24 cellular contexts compared by ENCODE assay signal in the genomic region with DNA sequence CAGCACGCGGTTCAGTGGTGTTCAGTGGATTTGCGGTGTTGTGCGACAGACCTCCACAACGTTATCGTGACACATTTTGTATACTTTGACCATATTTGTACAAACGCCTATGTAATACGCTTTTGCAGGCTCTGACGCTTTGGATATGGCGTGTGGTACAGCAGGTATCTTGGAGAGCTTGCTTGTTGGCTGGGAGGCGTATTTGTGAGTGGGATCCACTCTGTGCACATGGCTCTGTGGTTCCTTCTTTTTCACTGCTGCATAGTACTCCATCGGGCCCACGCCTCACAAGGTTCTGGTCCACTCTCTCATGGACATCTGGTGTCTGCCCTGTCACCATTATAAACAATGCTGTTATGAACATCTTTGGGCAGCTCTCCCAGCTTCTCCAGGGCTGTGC. TPM values are rescaled to one million over a fixed set of nuclear protein-coding genes. Genes with fewer than 3 reads are reported as not detected.
A peak's percentile ranks its signal among the peaks of the same experiment; 100 is the strongest.
DNase-seq lines count a peak whose midpoint lies in the region; ATAC-seq, FAIRE-seq and TF ChIP-seq lines count a peak whose summit lies in the region.
"Had no signal": no experiment of that assay in that cellular context is flagged by ENCODE, and none has a peak within 500 bp of the region (broad histone marks: within the 10 kb centered on the region; RNA-seq: fewer than 3 reads in every experiment).

No MANE protein-coding gene starts in this region.

- H3K27me3 ChIP-seq in K562 (ENCODE audit: control insufficient read depth in 2 of 2, insufficient read depth in 2 of 2, low read length in 2 of 2): peaks cover 22 to 46% of the 10 kb centered on the region in 2 experiments
- H3K27me3 ChIP-seq: BE2C, BLaER1 had no signal

- H2AFZ ChIP-seq in K562 (ENCODE audit: low read depth, low read length): no peak overlapping the region

- ATAC-seq in K562 (no peak), HG02642 (IDR thresholded peaks at IDR 0.05; ENCODE audit: poor library complexity, unreplicated experiment) (no peak), GM18907 (IDR thresholded peaks at IDR 0.05; ENCODE audit: unreplicated experiment) (no peak)

- TF ChIP-seq RAD21 in K562 (CRISPR knock-in tag; conservative IDR thresholded peaks at IDR 0.05 in 1 of 2, IDR thresholded peaks at IDR 0.05 in 1 of 2): no peak

- BruUV-seq in K562 (replicated peaks; lab: Mats Ljungman, UMichigan): no TSS peak

- in situ Hi-C loops in K562 (cut with MboI): no loop called here

- intact Hi-C loops in K562 (cut with micrococcal nuclease) (no loop called here), kidney (cut with DNase I) (no loop called here)

- 39% methylated on average over 13 of the region's 13 CpGs for WGBS in K562 (ENCODE audit: insufficient coverage, low coverage, missing lambda C conversion rate)

- H3K4me2 ChIP-seq in K562 (ENCODE audit: insufficient read depth, low read length): no peak overlapping the region
- H3K4me2 ChIP-seq: BLaER1 had no signal

- no peaks in the 10 kb centered on the region for H3K4me1 ChIP-seq in HEK293 (ENCODE audit: control insufficient read depth, insufficient read depth, low read length)
- peaks cover 0 to 22% of the 10 kb centered on the region in 2 experiments; a peak in 1 of 5 replicates for H3K4me1 ChIP-seq in K562 (replicated peaks in 1 of 2; ENCODE audit: control insufficient read depth in 2 of 2, insufficient read depth in 2 of 2, low read length in 2 of 2)
- H3K4me1 ChIP-seq in kidney (ENCODE audit: control insufficient read depth in 1 of 2, insufficient read depth in 1 of 2, low read depth in 1 of 2, low read length in 2 of 2): no peaks in the 10 kb centered on the region
- H3K4me1 ChIP-seq: BE2C had no signal

- no peaks in the 10 kb centered on the region for H3K9me1 ChIP-seq in K562 (ENCODE audit: control insufficient read depth, insufficient read depth, low read length)

- 0 out of 2 replicates have a peak, but pooled peaks cover 3% of the 10 kb centered on the region for H4K20me1 ChIP-seq in K562 (replicated peaks; ENCODE audit: control insufficient read depth, insufficient read depth, low read length)

- POLR2A ChIA-PET in HEK293 (lab: Yijun Ruan, JAX): no interaction called here
- POLR2A ChIA-PET in K562 (lab: Yijun Ruan, JAX): interaction anchor here (0.6 kb wide), 1 partner anchor 8 kb away, joined by 3 read pairs; no protein-coding TSS in a partner anchor

- no peak for FAIRE-seq in K562 (lab: Jason Lieb, UNC)
- FAIRE-seq in kidney (lab: Jason Lieb, UNC): no peak
- FAIRE-seq: A204.1, D721Med, G401.6, GM12891 had no signal

- no peak for TF ChIP-seq EP300 in K562 (IDR thresholded peaks at IDR 0.05; ENCODE audit: low read length)

- H3K36me3 ChIP-seq in HEK293 (ENCODE audit: control insufficient read depth in 2 of 2, insufficient read depth in 1 of 2, low read length in 2 of 2): no peaks in the 10 kb centered on the region
- H3K36me3 ChIP-seq in K562 (ENCODE audit: control insufficient read depth, insufficient read depth, low read length): no peaks in the 10 kb centered on the region
- no peaks in the 10 kb centered on the region for H3K36me3 ChIP-seq in kidney (ENCODE audit: control insufficient read depth in 1 of 2, insufficient read depth in 2 of 2, low read length in 2 of 2)
- H3K36me3 ChIP-seq: BE2C had no signal

- H3K4me3 ChIP-seq in HEK293 (ENCODE audit: low read depth, low read length): no peak overlapping the region
- H3K4me3 ChIP-seq in K562: no peak overlapping the region
- H3K4me3 ChIP-seq in kidney (ENCODE audit: low read length in 2 of 2): no peak overlapping the region
- H3K4me3 ChIP-seq: BLaER1 had no signal

- no peaks in the 10 kb centered on the region for H3K79me2 ChIP-seq in K562 (ENCODE audit: control insufficient read depth, insufficient read depth, low read length)

- H3K9ac ChIP-seq in K562 (ENCODE audit: insufficient read depth in 1 of 2, low read depth in 2 of 2, low read length in 2 of 2) (no peak overlapping the region), kidney (ENCODE audit: low read length in 2 of 2) (no peak overlapping the region)
- H3K9ac ChIP-seq: BLaER1 had no signal

- H3K27ac ChIP-seq in HEK293 (ENCODE audit: extremely low read depth, low read depth, low read length): no peak overlapping the region
- no peak overlapping the region for H3K27ac ChIP-seq in K562 (ENCODE audit: extremely low read depth, low read depth, low read length)
- no peak overlapping the region for H3K27ac ChIP-seq in kidney (ENCODE audit: low read depth in 2 of 2, low read length in 2 of 2)
- H3K27ac ChIP-seq: BLaER1 had no signal

- TF ChIP-seq CTCF in HEK293 (tag by site-specific recombination; IDR thresholded peaks at IDR 0.05): no peak
- TF ChIP-seq CTCF in K562 (IDR thresholded peaks at IDR 0.05 in 2 of 3, conservative IDR thresholded peaks at IDR 0.05 in 1 of 3; ENCODE audit: insufficient read depth in 2 of 3, low read depth in 1 of 3, low read length in 3 of 3): no peak
- TF ChIP-seq CTCF in kidney (IDR thresholded peaks at IDR 0.05; ENCODE audit: borderline replicate concordance, extremely low read depth, insufficient read depth): no peak

- CTCF ChIA-PET in HEK293 (lab: Yijun Ruan, JAX): interaction anchor here (0.7 kb wide), 1 partner anchor 196 kb away, joined by 4 read pairs; no protein-coding TSS in a partner anchor
- CTCF ChIA-PET in K562 (lab: Yijun Ruan, JAX; ENCODE audit: low intra/inter-chr PET ratio): no interaction called here

- no peak for DNase-seq in K562 (ENCODE audit: extremely low read depth in 1 of 4, low spot score in 3 of 4)
- DNase-seq in kidney: peak; percentile 38
- DNase-seq in germinal center (ENCODE audit: low spot score): no peak
- DNase-seq: 8988T; ACHN; BE2C; C1 segment of cervical spinal cord; Calu3; CD4-positive, alpha-beta memory T cell; CD4-positive, CD25-positive, alpha-beta regulatory T cell; CD8-positive, alpha-beta memory T cell; COR-L47; DMS79 treated with DMSO at 0.1 percent for 48 hours; GF-D8 had no signal

- no peak for TF ChIP-seq POLR2A in K562 (conservative IDR thresholded peaks at IDR 0.05)

- H3K9me3 ChIP-seq in HEK293 (ENCODE audit: control insufficient read depth, insufficient read depth, low read depth, low read length) (no peaks in the 10 kb centered on the region), K562 (replicated peaks; ENCODE audit: control insufficient read depth, insufficient read depth, low read depth, low read length) (no peaks in the 10 kb centered on the region), kidney (ENCODE audit: control insufficient read depth in 1 of 2, low read length in 2 of 2) (no peaks in the 10 kb centered on the region)
- H3K9me3 ChIP-seq: BE2C, BLaER1 had no signal

TF ChIP-seq in HEK293, 187 proteins besides CTCF, POLR2A, EP300 and RAD21:
- TF ChIP-seq ZNF146 (tag by site-specific recombination; IDR thresholded peaks at IDR 0.05) (peak; percentile 96), ZFP3 (tag by site-specific recombination; IDR thresholded peaks at IDR 0.05; ENCODE audit: low read depth) (no peak)

TF ChIP-seq in K562, 482 proteins besides CTCF, POLR2A, EP300 and RAD21:
- TF ChIP-seq BCOR (IDR thresholded peaks at IDR 0.05) (peak; percentile 47; the same call in 1 of the 2 replicates), ZNF146 (CRISPR knock-in tag; IDR thresholded peaks at IDR 0.05; ENCODE audit: unreplicated experiment) (peak; percentile 96), KDM1A (IDR thresholded peaks at IDR 0.05) (peak in 1 of 2 experiments; percentile 38; a peak in 1 of 4 replicates), KDM5B (IDR thresholded peaks at IDR 0.05; ENCODE audit: insufficient replicate concordance, low read depth, low read length) (no peak), RBM25 (IDR thresholded peaks at IDR 0.05; ENCODE audit: low read depth, low read length, severe bottlenecking) (peak; percentile 66)
- TF ChIP-seq, protein P1, sequence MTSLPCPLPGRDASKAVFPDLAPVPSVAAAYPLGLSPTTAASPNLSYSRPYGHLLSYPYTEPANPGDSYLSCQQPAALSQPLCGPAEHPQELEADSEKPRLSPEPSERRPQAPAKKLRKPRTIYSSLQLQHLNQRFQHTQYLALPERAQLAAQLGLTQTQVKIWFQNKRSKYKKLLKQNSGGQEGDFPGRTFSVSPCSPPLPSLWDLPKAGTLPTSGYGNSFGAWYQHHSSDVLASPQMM (CRISPR knock-in tag; IDR thresholded peaks at IDR 0.05): no peak
- TF ChIP-seq, protein P2, sequence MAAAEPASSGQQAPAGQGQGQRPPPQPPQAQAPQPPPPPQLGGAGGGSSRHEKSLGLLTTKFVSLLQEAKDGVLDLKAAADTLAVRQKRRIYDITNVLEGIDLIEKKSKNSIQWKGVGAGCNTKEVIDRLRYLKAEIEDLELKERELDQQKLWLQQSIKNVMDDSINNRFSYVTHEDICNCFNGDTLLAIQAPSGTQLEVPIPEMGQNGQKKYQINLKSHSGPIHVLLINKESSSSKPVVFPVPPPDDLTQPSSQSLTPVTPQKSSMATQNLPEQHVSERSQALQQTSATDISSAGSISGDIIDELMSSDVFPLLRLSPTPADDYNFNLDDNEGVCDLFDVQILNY (CRISPR knock-in tag; IDR thresholded peaks at IDR 0.05): no peak
TF ChIP-seq in K562: peak in this region for 4.

RNA-seq across cellular contexts. Expression of a gene that starts 53.2 kb away (rescaled TPM):
- 0.25 TPM in 1 of 2 replicates, not detected in the other for total RNA-seq in K562 (2011; cell fraction: chromatin; rRNA removed; ENCODE audit: low replicate concordance)
- total RNA-seq in K562 (2011; cell fraction: nucleolus; rRNA removed): 0.39 and 0.67 TPM in 2 replicates
- 0.07 and 0.31 TPM in 2 replicates for total RNA-seq in K562 (2011; cell fraction: nucleoplasm; rRNA removed)
- total RNA-seq in K562 (2014; rRNA removed) (0.23 and 0.45 TPM in 2 replicates), K562 (2014; rRNA removed; fragmentation: Illumina TruSeq; extraction: Trizol) (0.04 and 0.06 TPM in 2 replicates), K562 (2015; rRNA removed; fragmentation: Illumina TruSeq; extraction: Trizol) (0.08 and 0.18 TPM in 2 replicates), K562 (2021) (0.45 and 0.64 TPM in 2 replicates), kidney (3.8 TPM)
- polyA plus RNA-seq in K562 (2011; rRNA removed) (0.13 and 0.41 TPM in 2 replicates), K562 (2014; fragmentation: Illumina TruSeq; extraction: Trizol) (0.06 and 0.28 TPM in 2 replicates), K562 (2014; fragmentation: Nextera tagmentation; extraction: Ambion mirVana) (not detected), K562 (2014; rRNA removed) (0.11 and 0.33 TPM in 2 replicates), kidney (ENCODE audit: insufficient read depth, low read depth, low replicate concordance) (3.5 TPM)
- 0.44 and 0.81 TPM in 2 replicates for polyA plus RNA-seq in K562 (2011; cell fraction: cytosol; rRNA removed)
- polyA plus RNA-seq in K562 (2011; cell fraction: nucleus; rRNA removed): 0.26 and 0.31 TPM in 2 replicates
- polyA plus RNA-seq in K562 (2012): 0.35 and 0.39 TPM in 2 replicates
- 0.07 and 0.15 TPM in 2 replicates for polyA minus RNA-seq in K562 (2011; rRNA and poly(A)+ RNA removed)
- polyA minus RNA-seq in K562 (2011; cell fraction: cytosol; rRNA and poly(A)+ RNA removed): 0.38 and 1.0 TPM in 2 replicates
- polyA minus RNA-seq in K562 (2011; cell fraction: nucleus; rRNA and poly(A)+ RNA removed): 0.13 and 0.44 TPM in 2 replicates
- total RNA-seq: A673; Calu3; CD4-positive, CD25-positive, alpha-beta regulatory T cell had no signal
- polyA plus RNA-seq: CD14-positive monocyte; CD4-positive, alpha-beta memory T cell; CD4-positive, CD25-positive, alpha-beta regulatory T cell had no signal
